In the genomic region with DNA sequence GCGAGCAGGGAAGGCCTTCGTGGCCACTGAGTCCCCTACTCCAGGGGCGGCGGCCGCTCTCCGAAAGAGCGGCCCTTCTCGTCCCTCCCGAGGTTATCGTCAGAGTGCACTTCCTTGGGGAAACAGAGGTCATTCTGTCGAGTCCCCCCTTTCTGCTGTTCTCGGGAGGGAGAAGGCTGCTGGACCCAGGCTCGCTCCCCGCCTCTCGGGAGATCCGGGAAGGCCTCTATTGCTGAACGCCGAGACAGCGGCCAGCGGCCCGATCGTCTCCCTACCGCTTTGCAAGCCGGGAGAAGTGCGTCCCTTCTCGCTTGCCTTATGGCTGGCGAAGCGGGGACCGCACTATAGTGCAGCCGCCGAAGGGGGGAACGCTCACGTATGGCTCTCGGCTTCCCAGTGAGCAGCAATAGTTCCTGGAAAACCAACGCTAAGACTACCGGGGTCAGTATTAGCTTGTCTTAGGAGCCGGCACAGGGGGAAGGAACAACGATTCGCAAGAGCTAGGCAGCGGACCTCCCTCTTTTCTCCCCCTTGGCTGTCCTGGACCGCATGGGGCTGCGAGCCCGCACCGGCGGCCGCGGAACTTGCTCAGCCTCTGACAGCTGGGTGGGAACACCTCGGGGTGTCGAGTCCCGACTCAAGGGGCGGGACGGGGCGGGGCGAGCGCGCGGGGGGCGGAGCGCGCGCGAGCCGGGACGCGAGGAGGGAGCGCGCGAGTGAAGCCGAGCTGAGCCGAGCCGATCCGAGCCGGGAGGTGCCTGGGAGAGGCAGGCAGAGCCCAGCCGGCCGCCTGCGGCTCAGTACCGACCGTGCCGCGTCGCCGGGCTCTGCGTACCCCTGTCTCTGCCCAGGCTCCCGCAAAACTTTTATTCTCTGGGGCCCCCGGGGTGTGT, we compare ENCODE assay signal across 1 cellular context.
TF ChIP-seq lines count a peak whose summit lies in the region.

No MANE protein-coding gene starts in this region.

TF ChIP-seq in GM12878, 131 proteins besides CTCF, POLR2A, EP300 and RAD21 (continued from another document):
- TF ChIP-seq, protein P1, sequence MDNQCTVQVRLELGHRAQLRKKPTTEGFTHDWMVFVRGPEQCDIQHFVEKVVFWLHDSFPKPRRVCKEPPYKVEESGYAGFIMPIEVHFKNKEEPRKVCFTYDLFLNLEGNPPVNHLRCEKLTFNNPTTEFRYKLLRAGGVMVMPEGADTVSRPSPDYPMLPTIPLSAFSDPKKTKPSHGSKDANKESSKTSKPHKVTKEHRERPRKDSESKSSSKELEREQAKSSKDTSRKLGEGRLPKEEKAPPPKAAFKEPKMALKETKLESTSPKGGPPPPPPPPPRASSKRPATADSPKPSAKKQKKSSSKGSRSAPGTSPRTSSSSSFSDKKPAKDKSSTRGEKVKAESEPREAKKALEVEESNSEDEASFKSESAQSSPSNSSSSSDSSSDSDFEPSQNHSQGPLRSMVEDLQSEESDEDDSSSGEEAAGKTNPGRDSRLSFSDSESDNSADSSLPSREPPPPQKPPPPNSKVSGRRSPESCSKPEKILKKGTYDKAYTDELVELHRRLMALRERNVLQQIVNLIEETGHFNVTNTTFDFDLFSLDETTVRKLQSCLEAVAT (IDR thresholded peaks at IDR 0.05) = peak; percentile 61; the same call in 1 of the 2 replicates
- TF ChIP-seq ZNF217 (IDR thresholded peaks at IDR 0.05) (peak; percentile 24; the same call in 1 of the 2 replicates), IKZF1 (conservative IDR thresholded peaks at IDR 0.05) (peak; percentile 24; the same call in 1 of the 2 replicates), FOXK2 (IDR thresholded peaks at IDR 0.05) (peak; percentile 95), GATAD2B (conservative IDR thresholded peaks at IDR 0.05; ENCODE audit: low read depth) (no peak), BMI1 (IDR thresholded peaks at IDR 0.05; ENCODE audit: borderline replicate concordance) (no peak), SIN3A (IDR thresholded peaks at IDR 0.05; ENCODE audit: low read depth, low read length) (0 out of 2 replicates have a peak, but pooled peaks have one; percentile 48), PML (IDR thresholded peaks at IDR 0.05; ENCODE audit: low read length) (no peak), KLF5 (IDR thresholded peaks at IDR 0.05; ENCODE audit: partially characterized antibody) (peak; percentile 97), TCF12 (IDR thresholded peaks at IDR 0.05; ENCODE audit: low read depth, low read length) (peak; percentile 9; the same call in 1 of the 2 replicates), EGR1 (IDR thresholded peaks at IDR 0.05; ENCODE audit: borderline replicate concordance in 1 of 2, low read depth in 2 of 2, low read length in 2 of 2) (0 out of 3 replicates have a peak, but pooled peaks of 1 of the 2 experiments have one; percentile 10), CBFB (IDR thresholded peaks at IDR 0.05; ENCODE audit: low read depth) (no peak), CREB1 (IDR thresholded peaks at IDR 0.05; ENCODE audit: low read depth) (peak; percentile 42; the same call in 1 of the 2 replicates), RUNX3 (IDR thresholded peaks at IDR 0.05; ENCODE audit: low read length) (peak; percentile 69), SUZ12 (IDR thresholded peaks at IDR 0.05; ENCODE audit: unreplicated experiment) (peak; percentile 37), EZH2 (IDR thresholded peaks at IDR 0.05; ENCODE audit: borderline replicate concordance, control insufficient read depth, low read depth, low read length) (no peak), CHD1 (IDR thresholded peaks at IDR 0.05; ENCODE audit: low read depth, low read length) (peak; percentile 95), SREBF1 (IDR thresholded peaks at IDR 0.05; ENCODE audit: low read length) (peak; percentile 54; the same call in 1 of the 2 replicates), CREM (IDR thresholded peaks at IDR 0.05; ENCODE audit: low read depth) (peak; percentile 36; the same call in 1 of the 2 replicates), EED (IDR thresholded peaks at IDR 0.05; ENCODE audit: low read depth) (0 out of 2 replicates have a peak, but pooled peaks have one; percentile 6), ZNF24 (IDR thresholded peaks at IDR 0.05) (no peak), POLR2AphosphoS5 (IDR thresholded peaks at IDR 0.05; ENCODE audit: low read length) (peak; percentile 56; the same call in 1 of the 2 replicates), RB1 (IDR thresholded peaks at IDR 0.05; ENCODE audit: borderline replicate concordance) (no peak), TCF3 (IDR thresholded peaks at IDR 0.05; ENCODE audit: borderline replicate concordance, insufficient read depth, low read depth, low read length) (0 out of 2 replicates have a peak, but pooled peaks have one; percentile 27), BHLHE40 (IDR thresholded peaks at IDR 0.05; ENCODE audit: borderline replicate concordance in 1 of 2, low read depth in 2 of 2, low read length in 1 of 2) (peak; percentile 76 to 84; a peak in 3 of 4 replicates)
- TF ChIP-seq, protein P2, sequence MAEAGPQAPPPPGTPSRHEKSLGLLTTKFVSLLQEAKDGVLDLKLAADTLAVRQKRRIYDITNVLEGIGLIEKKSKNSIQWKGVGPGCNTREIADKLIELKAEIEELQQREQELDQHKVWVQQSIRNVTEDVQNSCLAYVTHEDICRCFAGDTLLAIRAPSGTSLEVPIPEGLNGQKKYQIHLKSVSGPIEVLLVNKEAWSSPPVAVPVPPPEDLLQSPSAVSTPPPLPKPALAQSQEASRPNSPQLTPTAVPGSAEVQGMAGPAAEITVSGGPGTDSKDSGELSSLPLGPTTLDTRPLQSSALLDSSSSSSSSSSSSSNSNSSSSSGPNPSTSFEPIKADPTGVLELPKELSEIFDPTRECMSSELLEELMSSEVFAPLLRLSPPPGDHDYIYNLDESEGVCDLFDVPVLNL (IDR thresholded peaks at IDR 0.05; ENCODE audit: low read depth, low read length) = 0 out of 2 replicates have a peak, but pooled peaks have one; percentile 4
- TF ChIP-seq, protein P3, sequence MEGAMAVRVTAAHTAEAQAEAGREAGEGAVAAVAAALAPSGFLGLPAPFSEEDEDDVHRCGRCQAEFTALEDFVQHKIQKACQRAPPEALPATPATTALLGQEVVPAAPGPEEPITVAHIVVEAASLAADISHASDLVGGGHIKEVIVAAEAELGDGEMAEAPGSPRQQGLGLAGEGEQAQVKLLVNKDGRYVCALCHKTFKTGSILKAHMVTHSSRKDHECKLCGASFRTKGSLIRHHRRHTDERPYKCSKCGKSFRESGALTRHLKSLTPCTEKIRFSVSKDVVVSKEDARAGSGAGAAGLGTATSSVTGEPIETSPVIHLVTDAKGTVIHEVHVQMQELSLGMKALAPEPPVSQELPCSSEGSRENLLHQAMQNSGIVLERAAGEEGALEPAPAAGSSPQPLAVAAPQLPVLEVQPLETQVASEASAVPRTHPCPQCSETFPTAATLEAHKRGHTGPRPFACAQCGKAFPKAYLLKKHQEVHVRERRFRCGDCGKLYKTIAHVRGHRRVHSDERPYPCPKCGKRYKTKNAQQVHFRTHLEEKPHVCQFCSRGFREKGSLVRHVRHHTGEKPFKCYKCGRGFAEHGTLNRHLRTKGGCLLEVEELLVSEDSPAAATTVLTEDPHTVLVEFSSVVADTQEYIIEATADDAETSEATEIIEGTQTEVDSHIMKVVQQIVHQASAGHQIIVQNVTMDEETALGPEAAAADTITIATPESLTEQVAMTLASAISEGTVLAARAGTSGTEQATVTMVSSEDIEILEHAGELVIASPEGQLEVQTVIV (IDR thresholded peaks at IDR 0.05; ENCODE audit: borderline replicate concordance, partially characterized antibody) = peak; percentile 55
- TF ChIP-seq, protein P4, sequence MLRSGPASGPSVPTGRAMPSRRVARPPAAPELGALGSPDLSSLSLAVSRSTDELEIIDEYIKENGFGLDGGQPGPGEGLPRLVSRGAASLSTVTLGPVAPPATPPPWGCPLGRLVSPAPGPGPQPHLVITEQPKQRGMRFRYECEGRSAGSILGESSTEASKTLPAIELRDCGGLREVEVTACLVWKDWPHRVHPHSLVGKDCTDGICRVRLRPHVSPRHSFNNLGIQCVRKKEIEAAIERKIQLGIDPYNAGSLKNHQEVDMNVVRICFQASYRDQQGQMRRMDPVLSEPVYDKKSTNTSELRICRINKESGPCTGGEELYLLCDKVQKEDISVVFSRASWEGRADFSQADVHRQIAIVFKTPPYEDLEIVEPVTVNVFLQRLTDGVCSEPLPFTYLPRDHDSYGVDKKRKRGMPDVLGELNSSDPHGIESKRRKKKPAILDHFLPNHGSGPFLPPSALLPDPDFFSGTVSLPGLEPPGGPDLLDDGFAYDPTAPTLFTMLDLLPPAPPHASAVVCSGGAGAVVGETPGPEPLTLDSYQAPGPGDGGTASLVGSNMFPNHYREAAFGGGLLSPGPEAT (IDR thresholded peaks at IDR 0.05; ENCODE audit: low read depth) = peak; percentile 89
- TF ChIP-seq, protein P5, sequence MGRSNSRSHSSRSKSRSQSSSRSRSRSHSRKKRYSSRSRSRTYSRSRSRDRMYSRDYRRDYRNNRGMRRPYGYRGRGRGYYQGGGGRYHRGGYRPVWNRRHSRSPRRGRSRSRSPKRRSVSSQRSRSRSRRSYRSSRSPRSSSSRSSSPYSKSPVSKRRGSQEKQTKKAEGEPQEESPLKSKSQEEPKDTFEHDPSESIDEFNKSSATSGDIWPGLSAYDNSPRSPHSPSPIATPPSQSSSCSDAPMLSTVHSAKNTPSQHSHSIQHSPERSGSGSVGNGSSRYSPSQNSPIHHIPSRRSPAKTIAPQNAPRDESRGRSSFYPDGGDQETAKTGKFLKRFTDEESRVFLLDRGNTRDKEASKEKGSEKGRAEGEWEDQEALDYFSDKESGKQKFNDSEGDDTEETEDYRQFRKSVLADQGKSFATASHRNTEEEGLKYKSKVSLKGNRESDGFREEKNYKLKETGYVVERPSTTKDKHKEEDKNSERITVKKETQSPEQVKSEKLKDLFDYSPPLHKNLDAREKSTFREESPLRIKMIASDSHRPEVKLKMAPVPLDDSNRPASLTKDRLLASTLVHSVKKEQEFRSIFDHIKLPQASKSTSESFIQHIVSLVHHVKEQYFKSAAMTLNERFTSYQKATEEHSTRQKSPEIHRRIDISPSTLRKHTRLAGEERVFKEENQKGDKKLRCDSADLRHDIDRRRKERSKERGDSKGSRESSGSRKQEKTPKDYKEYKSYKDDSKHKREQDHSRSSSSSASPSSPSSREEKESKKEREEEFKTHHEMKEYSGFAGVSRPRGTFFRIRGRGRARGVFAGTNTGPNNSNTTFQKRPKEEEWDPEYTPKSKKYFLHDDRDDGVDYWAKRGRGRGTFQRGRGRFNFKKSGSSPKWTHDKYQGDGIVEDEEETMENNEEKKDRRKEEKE (IDR thresholded peaks at IDR 0.05) = peak; percentile 87
